13 cellular contexts compared by ENCODE assay signal in genomic region chr12:110537605-110538409, GRCh38. TPM values are rescaled to one million over a fixed set of nuclear protein-coding genes. Genes with fewer than 3 reads are reported as not detected.
DNase-seq lines count a peak whose midpoint lies in the region; ATAC-seq and TF ChIP-seq lines count a peak whose summit lies in the region.
"Had no signal": no experiment of that assay in that cellular context is flagged by ENCODE, and none has a peak within 500 bp of the region (broad histone marks: within the 10 kb centered on the region; RNA-seq: fewer than 3 reads in every experiment).

No MANE protein-coding gene starts in this region.

- peaks cover 5% of the 10 kb centered on the region; the same call in 1 of the 2 replicates for H4K20me1 ChIP-seq in IMR-90 (ENCODE audit: insufficient read depth, low read length)

- H3K9me3 Mint-ChIP-seq in HFFc6 = no peaks in the 10 kb centered on the region
- H3K9me3 Mint-ChIP-seq: activated T-helper 2 cell treated with anti-CD3 and anti-CD28 coated beads, Interferon-gamma antibody, Interleukin-2, Interleukin-4, amounts not matched to agents 10 μg/mL and 5 μg/mL and 100 μg/mL, durations not matched to agents 14 hours and 24 hours and 36 hours; H9 had no signal

- H3K36me3 ChIP-seq in IMR-90 (ENCODE audit: control insufficient read depth, insufficient read depth, low read length) (peaks cover 19% of the 10 kb centered on the region), adrenal gland (replicated peaks in 1 of 2) (peaks cover 0 to 33% of the 10 kb centered on the region in 2 donors), left ventricle myocardium inferior (peaks cover 54% of the 10 kb centered on the region), skeletal muscle satellite cell (ENCODE audit: insufficient read depth, low read length) (peaks cover 32% of the 10 kb centered on the region)

- CTCF ChIA-PET in IMR-90 (lab: Yijun Ruan, JAX) = interaction anchor here (0.6 to 1.2 kb wide), 2 partner anchors 64 to 90 kb away, joined by 3 read pairs; no protein-coding TSS in a partner anchor

- H3K4me3 ChIP-seq in IMR-90 (ENCODE audit: insufficient read depth, low read depth, low read length) (no peak overlapping the region), adrenal gland (no peak overlapping the region), left ventricle myocardium inferior (no peak overlapping the region), skeletal muscle satellite cell (ENCODE audit: low read length) (no peak overlapping the region)

- H3K27me3 Mint-ChIP-seq in HFFc6 (ENCODE audit: insufficient read depth) = no peaks in the 10 kb centered on the region

- no peak for DNase-seq in IMR-90
- peak; percentile 40 to 86 (median 80) for DNase-seq in adrenal gland
- DNase-seq in left ventricle myocardium inferior = peak; percentile 74
- no peak for DNase-seq in HuH-7 (ENCODE audit: low spot score)
- DNase-seq in NOMO-1 (lab: John Stamatoyannopoulos, UW; ENCODE audit: unreplicated experiment in 2 of 2) = no peak
- DNase-seq in HFFc6 = no peak
- DNase-seq: Calu3, H9, T-helper 1 cell had no signal

- H3K9me3 ChIP-seq in IMR-90 (ENCODE audit: control insufficient read depth, insufficient read depth, low read length) (no peaks in the 10 kb centered on the region), adrenal gland (replicated peaks in 1 of 3) (no peaks in the 10 kb centered on the region), left ventricle myocardium inferior (replicated peaks) (no peaks in the 10 kb centered on the region), skeletal muscle satellite cell (replicated peaks; ENCODE audit: low read length) (no peaks in the 10 kb centered on the region)

- H3K18ac ChIP-seq in IMR-90 (ENCODE audit: low read depth, low read length) = no peak overlapping the region

- H4K91ac ChIP-seq in IMR-90 (ENCODE audit: insufficient read depth, low read depth, low read length) = no peak overlapping the region

- no peak overlapping the region for H3K56ac ChIP-seq in IMR-90 (ENCODE audit: extremely low read depth, insufficient read depth, low read length)

- H3K27me3 ChIP-seq in IMR-90 (ENCODE audit: control insufficient read depth, insufficient read depth, low read length) = no peaks in the 10 kb centered on the region
- no peaks in the 10 kb centered on the region for H3K27me3 ChIP-seq in adrenal gland
- H3K27me3 ChIP-seq in left ventricle myocardium inferior (ENCODE audit: low read depth) = no peaks in the 10 kb centered on the region
- no peaks in the 10 kb centered on the region for H3K27me3 ChIP-seq in skeletal muscle satellite cell (ENCODE audit: control insufficient read depth, insufficient read depth, low read length)

- H2AK5ac ChIP-seq in IMR-90 (ENCODE audit: low read depth, low read length) = no peak overlapping the region

- H3K14ac ChIP-seq in IMR-90 (replicated peaks; ENCODE audit: low read depth, low read length) = 0 out of 2 replicates have a peak overlapping the region, but pooled peaks have one; percentile 36

- H3K4me2 ChIP-seq in IMR-90 (ENCODE audit: low read depth, low read length) (no peak overlapping the region), skeletal muscle satellite cell (ENCODE audit: low read length) (peak overlapping the region; percentile 12)

- no peak overlapping the region for H2AFZ ChIP-seq in IMR-90 (replicated peaks; ENCODE audit: low read length, poor library complexity)

- peaks cover 61% of the 10 kb centered on the region for H3K4me1 Mint-ChIP-seq in HFFc6 (ENCODE audit: low read depth)

- H3K27ac Mint-ChIP-seq in HFFc6 = no peak overlapping the region; the same call in 1 of the 2 replicates
- H3K27ac Mint-ChIP-seq: activated T-helper 2 cell treated with anti-CD3 and anti-CD28 coated beads, Interferon-gamma antibody, Interleukin-2, Interleukin-4, amounts not matched to agents 10 μg/mL and 5 μg/mL and 100 μg/mL, durations not matched to agents 14 hours and 24 hours and 36 hours had no signal

- POLR2A ChIA-PET in IMR-90 (lab: Charles Lee; ENCODE audit: unreplicated experiment) = interaction anchor here (0.7 kb wide), 1 partner anchor 11 kb away, joined by 5 read pairs; no protein-coding TSS in a partner anchor

- no peak for TF ChIP-seq POLR2A in IMR-90 (IDR thresholded peaks at IDR 0.05; ENCODE audit: low read depth, low read length)
- peak in 1 of 2 donors; percentile 18 for TF ChIP-seq POLR2A in adrenal gland (IDR thresholded peaks at IDR 0.05)

- H3K4me3 Mint-ChIP-seq in HFFc6 = no peak overlapping the region
- H3K4me3 Mint-ChIP-seq: H9 had no signal

- 96% methylated on average over 4 of the region's 9 CpGs; no CpG with 5 or more reads in 1 of the 2 experiments for WGBS in IMR-90 (ENCODE audit: extremely low coverage in 2 of 2, insufficient read length in 1 of 2), 2 experiments
- WGBS in adrenal gland, 4 donors = 43 to 56% (median 52%) methylated on average over 9 of the region's 9 CpGs

- no peak overlapping the region for H3K23ac ChIP-seq in IMR-90 (ENCODE audit: low read depth, low read length)

- in situ Hi-C loops in IMR-90 (cut with MboI; ENCODE audit: low sequenced_read_pairs) = no loop called here

- dilution Hi-C loops in IMR-90 (cut with HindIII; ENCODE audit: low sequenced_read_pairs, unreplicated experiment) = no loop called here

- peaks cover 10% of the 10 kb centered on the region for H3K4me1 ChIP-seq in IMR-90 (ENCODE audit: control insufficient read depth, insufficient read depth, low read length)
- H3K4me1 ChIP-seq in adrenal gland (replicated peaks in 1 of 2) = peaks cover 18 to 20% of the 10 kb centered on the region in 2 donors
- H3K4me1 ChIP-seq in left ventricle myocardium inferior = peaks cover 84% of the 10 kb centered on the region
- H3K4me1 ChIP-seq in skeletal muscle satellite cell (ENCODE audit: control insufficient read depth, insufficient read depth, low read length) = peaks cover 28% of the 10 kb centered on the region

- H4K8ac ChIP-seq in IMR-90 (ENCODE audit: low read depth in 2 of 2, low read length in 2 of 2) = no peak overlapping the region

- H3K36me3 Mint-ChIP-seq in HFFc6 (ENCODE audit: low read depth) = peaks cover 44% of the 10 kb centered on the region

- H3K9me1 ChIP-seq in IMR-90 (ENCODE audit: insufficient read depth, low read length) = peaks cover 8% of the 10 kb centered on the region

- H2BK5ac ChIP-seq in IMR-90 (ENCODE audit: low read depth, low read length, poor library complexity, severe bottlenecking) = no peak overlapping the region

- H2AK9ac ChIP-seq in IMR-90 (replicated peaks; ENCODE audit: low read depth, low read length, poor library complexity) = no peak overlapping the region

- H4K5ac ChIP-seq in IMR-90 (ENCODE audit: low read depth, low read length) = no peak overlapping the region

- TF ChIP-seq RAD21 in IMR-90 (IDR thresholded peaks at IDR 0.05; ENCODE audit: low read length) = no peak

- H2BK120ac ChIP-seq in IMR-90 (ENCODE audit: low read depth, low read length) = no peak overlapping the region

- TF ChIP-seq CTCF in IMR-90 (conservative IDR thresholded peaks at IDR 0.05; ENCODE audit: low read depth, low read length) = no peak
- TF ChIP-seq CTCF in adrenal gland (IDR thresholded peaks at IDR 0.05) = no peak
- TF ChIP-seq CTCF in left ventricle myocardium inferior (IDR thresholded peaks at IDR 0.05; ENCODE audit: borderline replicate concordance) = no peak
- TF ChIP-seq CTCF in HFFc6 (IDR thresholded peaks at IDR 0.05) = no peak

- H3K9ac ChIP-seq in IMR-90 (ENCODE audit: low read depth, low read length) = no peak overlapping the region
- H3K9ac ChIP-seq in skeletal muscle satellite cell (ENCODE audit: low read depth, low read length) = no peak overlapping the region

- H3K79me1 ChIP-seq in IMR-90 (ENCODE audit: low read depth in 1 of 2, low read length in 2 of 2) = peaks cover 18 to 51% of the 10 kb centered on the region in 2 experiments

- H2BK15ac ChIP-seq in IMR-90 (ENCODE audit: low read depth, low read length) = no peak overlapping the region

- ATAC-seq in IMR-90 (ENCODE audit: low read depth) = no peak
- no peak for ATAC-seq in GM18498 (IDR thresholded peaks at IDR 0.05; ENCODE audit: unreplicated experiment)

- 0 out of 2 replicates have a peak overlapping the region, but pooled peaks have one; percentile 9 for H3K4ac ChIP-seq in IMR-90 (ENCODE audit: low read depth, low read length)

- no TSS peak for BruUV-seq in IMR-90 (replicated peaks; lab: Mats Ljungman, UMichigan)

- peak overlapping the region; percentile 29; the same call in 1 of the 2 replicates for H2BK20ac ChIP-seq in IMR-90 (ENCODE audit: low read depth, low read length)

- intact Hi-C loops in IMR-90 (cut with micrococcal nuclease) (no loop called here), adrenal gland (cut with DNase I) (no loop called here), left ventricle myocardium inferior (cut with micrococcal nuclease) (no loop called here)

- H3K27ac ChIP-seq in IMR-90 (ENCODE audit: insufficient read depth, low read length) (no peak overlapping the region), adrenal gland (peak overlapping the region; percentile 12 to 86 (median 75)), left ventricle myocardium inferior (replicated peaks) (peak overlapping the region; percentile 87)
- H3K27ac ChIP-seq: HL-60 had no signal

RNA-seq across cellular contexts. Expression of gene RAD9B, which starts 35.7 kb away (rescaled TPM):
- 0.18 and 0.56 TPM in 2 replicates for total RNA-seq in IMR-90 (2012; rRNA removed)
- 0.09 TPM in 2 replicates for polyA plus RNA-seq in IMR-90 (2012; rRNA removed)
- 0.03 and 0.05 TPM in 2 replicates for polyA plus RNA-seq in IMR-90 (2012; cell fraction: cytosol; rRNA removed)
- polyA plus RNA-seq in IMR-90 (2012; cell fraction: nucleus; rRNA removed; ENCODE audit: low replicate concordance) = 0.14 and 0.18 TPM in 2 replicates
- 1 to 10 TPM in 2 of 8 donors, under 1 TPM in 5, not detected in 1; 0.14 to 3.6 (median 0.46) TPM for total RNA-seq in adrenal gland
- under 1 TPM; 0.20 to 0.24 (median 0.22) TPM for polyA plus RNA-seq in adrenal gland
- 0.63 TPM for total RNA-seq in left ventricle myocardium inferior
- 0.25 and 1.5 TPM in 2 replicates for total RNA-seq in skeletal muscle satellite cell (2012; rRNA removed)
- total RNA-seq in HFFc6 (2021; fragmentation: NEBNext Ultra II Directional; extraction: Animal tissue kit (Norgen Biotek cat#: 25700)) = 1 to 10 TPM in 1 of 6 experiments, under 1 TPM in 5; 0.55 to 1.1 (median 0.77) TPM
- total RNA-seq: H9 had no signal

RNA-seq across cellular contexts. Expression of gene VPS29, which starts 35.9 kb away (rescaled TPM):
- total RNA-seq in IMR-90 (2012; rRNA removed) (102 and 150 TPM in 2 replicates), adrenal gland (100 to 1,000 TPM in 4 of 8 donors, 10 to 100 TPM in 4; 56.7 to 263 (median 98.5) TPM), left ventricle myocardium inferior (91.1 TPM)
- polyA plus RNA-seq in IMR-90 (2012; rRNA removed) (116 and 122 TPM in 2 replicates), adrenal gland (100 to 1,000 TPM; 119 to 200 (median 140) TPM)
- 34.1 and 39.8 TPM in 2 replicates for polyA plus RNA-seq in IMR-90 (2012; cell fraction: cytosol; rRNA removed)
- polyA plus RNA-seq in IMR-90 (2012; cell fraction: nucleus; rRNA removed; ENCODE audit: low replicate concordance) = 19.2 and 229 TPM in 2 replicates
- total RNA-seq in skeletal muscle satellite cell (2012; rRNA removed) = 43.6 and 53.7 TPM in 2 replicates
- 100 to 1,000 TPM in 5 of 6 experiments, 10 to 100 TPM in 1; 98.0 to 116 (median 110) TPM for total RNA-seq in HFFc6 (2021; fragmentation: NEBNext Ultra II Directional; extraction: Animal tissue kit (Norgen Biotek cat#: 25700))

RNA-seq across cellular contexts. Expression of gene PPTC7, which starts 45.3 kb away (rescaled TPM):
- total RNA-seq in IMR-90 (2012; rRNA removed) (4.1 and 4.7 TPM in 2 replicates), adrenal gland (10 to 100 TPM; 13.9 to 29.9 (median 23.5) TPM), left ventricle myocardium inferior (103 TPM)
- polyA plus RNA-seq in IMR-90 (2012; rRNA removed) (5.9 and 6.8 TPM in 2 replicates), adrenal gland (10 to 100 TPM in 1 of 3 donors, 1 to 10 TPM in 2; 7.1 to 43.4 (median 7.9) TPM)
- 1.7 and 1.9 TPM in 2 replicates for polyA plus RNA-seq in IMR-90 (2012; cell fraction: cytosol; rRNA removed)
- polyA plus RNA-seq in IMR-90 (2012; cell fraction: nucleus; rRNA removed; ENCODE audit: low replicate concordance) = 1.8 and 7.3 TPM in 2 replicates
- total RNA-seq in skeletal muscle satellite cell (2012; rRNA removed) = 7.4 and 10.0 TPM in 2 replicates
- total RNA-seq in HFFc6 (2021; fragmentation: NEBNext Ultra II Directional; extraction: Animal tissue kit (Norgen Biotek cat#: 25700)) = 10 to 100 TPM in 5 of 6 experiments, 1 to 10 TPM in 1; 8.9 to 13.6 (median 12.0) TPM

Comparison
In these comparisons a context has a peak if more than half of its experiments do, and no peak if none do; other contexts are left out.
1. DNase-seq: peak in adrenal gland (7 of 7) and left ventricle myocardium inferior (single experiment); none in IMR-90 (single experiment), HuH-7 (single experiment), NOMO-1 (0 of 2) and HFFc6 (single experiment).